Comparison of ENCODE assay signal across 13 cellular contexts in the genomic region with DNA sequence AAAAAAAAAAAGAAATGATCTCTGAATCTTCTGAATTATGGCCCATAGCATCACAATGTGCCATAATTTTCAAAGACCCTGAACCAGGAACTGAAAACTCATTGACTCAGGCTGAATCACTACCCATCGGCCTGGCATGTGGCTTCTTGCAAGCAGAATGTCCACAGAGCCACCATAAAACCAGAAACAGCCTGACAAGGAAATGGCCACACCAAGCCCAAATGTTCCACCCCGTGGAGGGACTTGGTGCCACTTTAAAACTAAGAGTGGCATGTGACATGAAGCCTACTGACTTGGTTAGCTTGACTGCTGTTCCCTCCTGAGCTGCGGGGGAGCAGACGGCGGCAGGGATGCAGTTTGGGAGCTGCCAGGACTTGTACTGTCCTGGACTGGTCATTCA.
DNase-seq lines count a peak whose midpoint lies in the region; ATAC-seq and TF ChIP-seq lines count a peak whose summit lies in the region.
"Had no signal": no experiment of that assay in that cellular context is flagged by ENCODE, and none has a peak within 500 bp of the region (broad histone marks: within the 10 kb centered on the region; RNA-seq: fewer than 3 reads in every experiment).

No MANE protein-coding gene starts in this region.

- peak overlapping the region; percentile 63 for H3K27ac ChIP-seq in left ventricle myocardium inferior (replicated peaks)
- H3K27ac ChIP-seq in right cardiac atrium (ENCODE audit: low read length) = no peak overlapping the region
- peak overlapping the region in 1 of 2 donors; percentile 63 for H3K27ac ChIP-seq in left lung
- no peak overlapping the region for H3K27ac ChIP-seq in upper lobe of right lung
- no peak overlapping the region for H3K27ac ChIP-seq in hepatocyte
- H3K27ac ChIP-seq: ovary had no signal

- peaks cover 7% of the 10 kb centered on the region for H3K36me3 ChIP-seq in left ventricle myocardium inferior
- peaks cover 0 to 10% of the 10 kb centered on the region in 2 donors for H3K36me3 ChIP-seq in left lung
- H3K36me3 ChIP-seq in upper lobe of right lung = peaks cover 4% of the 10 kb centered on the region
- H3K36me3 ChIP-seq in hepatocyte (replicated peaks; ENCODE audit: insufficient read depth, low read depth) = no peaks in the 10 kb centered on the region
- H3K36me3 ChIP-seq: ovary had no signal

- peak overlapping the region; percentile 19 for H3K27ac Mint-ChIP-seq in activated CD8-positive, alpha-beta memory T cell treated with anti-CD3 and anti-CD28 coated beads, Interleukin-2, amount 10 ng/mL, durations not matched to agents 7 days and 5 days
- H3K27ac Mint-ChIP-seq: activated naive CD8-positive, alpha-beta T cell treated with anti-CD3 and anti-CD28 coated beads, Interleukin-2, amount 10 ng/mL, durations not matched to agents 7 days and 5 days had no signal

- H3K4me1 Mint-ChIP-seq in activated CD8-positive, alpha-beta memory T cell treated with anti-CD3 and anti-CD28 coated beads, Interleukin-2, amount 10 ng/mL, durations not matched to agents 7 days and 5 days = peaks cover 50% of the 10 kb centered on the region

- H3K9me2 ChIP-seq in hepatocyte (replicated peaks; ENCODE audit: insufficient read depth) = no peaks in the 10 kb centered on the region

- no peak for ATAC-seq in right cardiac atrium
- no peak for ATAC-seq in activated CD8-positive, alpha-beta memory T cell treated with anti-CD3 and anti-CD28 coated beads, Interleukin-2, amount 10 ng/mL, durations not matched to agents 7 days and 5 days
- ATAC-seq in left lung = peak; percentile 20
- ATAC-seq in upper lobe of right lung = peak; percentile 68
- ATAC-seq in GM21447 (IDR thresholded peaks at IDR 0.05; ENCODE audit: unreplicated experiment) = no peak
- ATAC-seq: activated CD4-positive, CD25-positive, alpha-beta regulatory T cell treated with anti-CD3 and anti-CD28 coated beads, Interleukin-2, amount 50 U/mL, for 24 hours had no signal

- no peaks in the 10 kb centered on the region for H3K9me3 ChIP-seq in left ventricle myocardium inferior (replicated peaks)
- H3K9me3 ChIP-seq in right cardiac atrium (ENCODE audit: control insufficient read depth, low read length) = no peaks in the 10 kb centered on the region
- H3K9me3 ChIP-seq in left lung = no peaks in the 10 kb centered on the region
- no peaks in the 10 kb centered on the region for H3K9me3 ChIP-seq in upper lobe of right lung
- H3K9me3 ChIP-seq in hepatocyte (ENCODE audit: low read depth) = no peaks in the 10 kb centered on the region
- H3K9me3 ChIP-seq: ovary had no signal

- H3K4me2 ChIP-seq in hepatocyte = no peak overlapping the region

- no peaks in the 10 kb centered on the region for H3K27me3 ChIP-seq in left ventricle myocardium inferior (ENCODE audit: low read depth)
- no peaks in the 10 kb centered on the region for H3K27me3 ChIP-seq in right cardiac atrium (ENCODE audit: control insufficient read depth, insufficient read depth)
- no peaks in the 10 kb centered on the region for H3K27me3 ChIP-seq in left lung
- no peaks in the 10 kb centered on the region for H3K27me3 ChIP-seq in upper lobe of right lung
- no peaks in the 10 kb centered on the region for H3K27me3 ChIP-seq in hepatocyte
- H3K27me3 ChIP-seq: ovary had no signal

- H3K4me3 ChIP-seq in left ventricle myocardium inferior (no peak overlapping the region), right cardiac atrium (ENCODE audit: low read length) (no peak overlapping the region), left lung (no peak overlapping the region), upper lobe of right lung (no peak overlapping the region), hepatocyte (no peak overlapping the region)
- H3K4me3 ChIP-seq: ovary had no signal

- peaks cover 69% of the 10 kb centered on the region for H3K79me2 ChIP-seq in hepatocyte

- H3K4me3 Mint-ChIP-seq in activated CD8-positive, alpha-beta memory T cell treated with anti-CD3 and anti-CD28 coated beads, Interleukin-2, amount 10 ng/mL, durations not matched to agents 7 days and 5 days = no peak overlapping the region
- H3K4me3 Mint-ChIP-seq: activated naive CD8-positive, alpha-beta T cell treated with anti-CD3 and anti-CD28 coated beads, Interleukin-2, amount 10 ng/mL, durations not matched to agents 7 days and 5 days; type B pancreatic cell had no signal

- WGBS in right cardiac atrium = 86% methylated on average over 5 of the region's 5 CpGs
- WGBS in hepatocyte (ENCODE audit: low lambda C conversion rate, missing lambda C conversion rate) = 90% methylated on average over 5 of the region's 5 CpGs

- DNase-seq in left ventricle myocardium inferior (no peak), right cardiac atrium (no peak), left lung (peak in 1 of 2 donors; percentile 67), upper lobe of right lung (no peak), hepatocyte (ENCODE audit: low spot score) (no peak), SW 1271 (lab: John Stamatoyannopoulos, UW) (no peak)
- no peak for DNase-seq in activated CD8-positive, alpha-beta memory T cell treated with anti-CD3 and anti-CD28 coated beads, Interleukin-2, amount 10 ng/mL, durations not matched to agents 7 days and 5 days
- DNase-seq: activated naive CD8-positive, alpha-beta T cell treated with anti-CD3 and anti-CD28 coated beads, Interleukin-2, amount 10 ng/mL, durations not matched to agents 7 days and 5 days; effector CD4-positive, alpha-beta T cell; ovary had no signal

- no peak overlapping the region for H2AFZ ChIP-seq in hepatocyte

- H3K27me3 Mint-ChIP-seq in activated CD8-positive, alpha-beta memory T cell treated with anti-CD3 and anti-CD28 coated beads, Interleukin-2, amount 10 ng/mL, durations not matched to agents 7 days and 5 days = no peaks in the 10 kb centered on the region
- H3K27me3 Mint-ChIP-seq: activated naive CD8-positive, alpha-beta T cell treated with anti-CD3 and anti-CD28 coated beads, Interleukin-2, amount 10 ng/mL, durations not matched to agents 7 days and 5 days; type B pancreatic cell had no signal

- H3K9me3 Mint-ChIP-seq in activated CD8-positive, alpha-beta memory T cell treated with anti-CD3 and anti-CD28 coated beads, Interleukin-2, amount 10 ng/mL, durations not matched to agents 7 days and 5 days (ENCODE audit: low read depth) = no peaks in the 10 kb centered on the region
- H3K9me3 Mint-ChIP-seq: activated naive CD8-positive, alpha-beta T cell treated with anti-CD3 and anti-CD28 coated beads, Interleukin-2, amount 10 ng/mL, durations not matched to agents 7 days and 5 days; type B pancreatic cell had no signal

- TF ChIP-seq CTCF in left ventricle myocardium inferior (IDR thresholded peaks at IDR 0.05; ENCODE audit: borderline replicate concordance) = no peak
- TF ChIP-seq CTCF in left lung (IDR thresholded peaks at IDR 0.05) = no peak
- no peak for TF ChIP-seq CTCF in upper lobe of right lung (IDR thresholded peaks at IDR 0.05)
- TF ChIP-seq CTCF in hepatocyte (IDR thresholded peaks at IDR 0.05; ENCODE audit: poor library complexity) = no peak

- H3K4me1 ChIP-seq in left ventricle myocardium inferior = peaks cover 99% of the 10 kb centered on the region
- peaks cover 17% of the 10 kb centered on the region for H3K4me1 ChIP-seq in right cardiac atrium (ENCODE audit: control insufficient read depth, insufficient read depth, low read length)
- H3K4me1 ChIP-seq in left lung = peaks cover 38 to 98% of the 10 kb centered on the region in 2 donors
- H3K4me1 ChIP-seq in upper lobe of right lung = peaks cover 63% of the 10 kb centered on the region
- peaks cover 45% of the 10 kb centered on the region for H3K4me1 ChIP-seq in hepatocyte (ENCODE audit: insufficient read depth)

- CTCF ChIA-PET in activated CD8-positive, alpha-beta memory T cell treated with anti-CD3 and anti-CD28 coated beads, Interleukin-2, amount 10 ng/mL, durations not matched to agents 7 days and 5 days (lab: Charles Lee) = interaction anchor here (0.9 to 3.6 kb wide), 4 partner anchors 17 to 54 kb away, joined by 3 to 13 read pairs (median 8); no protein-coding TSS in a partner anchor

- intact Hi-C loops in left ventricle myocardium inferior (cut with micrococcal nuclease) (no loop called here), right cardiac atrium (cut with DNase I) (no loop called here), left lung (cut with DNase I) (no loop called here), upper lobe of right lung (cut with DNase I) (no loop called here)

- H4K20me1 ChIP-seq in hepatocyte (ENCODE audit: insufficient read depth, poor library complexity, severe bottlenecking) = no peaks in the 10 kb centered on the region

- peaks cover 26% of the 10 kb centered on the region for H3K36me3 Mint-ChIP-seq in activated CD8-positive, alpha-beta memory T cell treated with anti-CD3 and anti-CD28 coated beads, Interleukin-2, amount 10 ng/mL, durations not matched to agents 7 days and 5 days

Comparison
In these comparisons a context has a peak if more than half of its experiments do, and no peak if none do; other contexts are left out.
1. ATAC-seq: peak in left lung (single experiment) and upper lobe of right lung (single experiment); none in right cardiac atrium (0 of 2), activated CD8-positive, alpha-beta memory T cell treated with anti-CD3 and anti-CD28 coated beads, Interleukin-2, amount 10 ng/mL, durations not matched to agents 7 days and 5 days (single experiment) and GM21447 (single experiment).